ENCODE assay signal across 8 cellular contexts in the genomic region with DNA sequence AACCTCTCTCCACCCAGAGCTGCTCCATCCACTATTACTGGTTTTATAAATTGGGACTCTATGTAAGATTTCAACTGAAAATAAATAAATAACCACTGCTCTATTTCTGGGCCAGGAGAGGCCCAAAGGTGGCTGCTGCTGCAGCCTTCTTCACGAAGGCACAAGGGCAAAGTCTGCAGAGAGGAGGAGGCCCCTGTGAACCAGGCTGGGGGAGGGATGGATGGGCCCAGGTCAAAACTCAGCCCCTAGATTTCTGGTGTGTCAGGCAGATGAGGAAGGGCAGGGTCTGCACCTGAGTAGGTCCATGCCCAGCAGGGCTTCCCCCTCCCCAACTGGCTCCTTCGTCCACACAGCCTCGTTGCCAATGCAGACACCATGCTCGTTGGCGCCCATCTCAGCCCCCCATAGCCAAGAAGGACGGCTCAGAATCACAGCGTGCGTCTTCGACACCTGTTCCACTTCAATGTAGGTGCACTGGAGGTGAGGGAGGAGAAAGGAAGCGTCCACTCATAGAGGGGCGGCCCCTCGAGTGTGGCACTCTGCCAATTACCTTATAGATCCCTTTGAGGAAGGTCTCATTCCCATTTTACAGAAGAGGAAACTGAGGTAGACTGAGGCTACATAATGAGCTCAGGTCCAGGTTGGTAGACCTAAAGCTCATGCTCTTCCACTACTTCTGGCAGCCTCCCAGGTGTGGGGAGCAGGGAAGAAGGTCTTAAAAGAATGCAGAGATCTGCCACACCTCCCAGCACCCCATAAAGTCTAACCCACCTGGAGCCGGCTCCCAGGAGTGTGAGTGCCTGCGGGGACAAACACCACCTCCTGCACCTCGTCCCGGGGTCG. TPM values are rescaled to one million over a fixed set of nuclear protein-coding genes. Genes with fewer than 3 reads are reported as not detected.
DNase-seq lines count a peak whose midpoint lies in the region; ATAC-seq and TF ChIP-seq lines count a peak whose summit lies in the region.

No MANE protein-coding gene starts in this region.

- no peaks in the 10 kb centered on the region for H3K9me3 ChIP-seq in iPS-15b (ENCODE audit: control insufficient read depth, insufficient read depth, low read length)

- ATAC-seq in activated B cell treated with CpG ODN at 0.5 μM for 24 hours (ENCODE audit: low read depth) = no peak
- no peak for ATAC-seq in stimulated activated naive B cell treated with anti-CD40 and anti-IgM and Interleukin-4, amounts not matched to agents 10 μg/mL and 1 μg/mL and 100 μg/mL, for 72 hours (replicated peaks)

- CTCF ChIA-PET in activated B cell treated with CpG ODN at 0.5 μM for 24 hours (lab: Charles Lee) = interaction anchor here (0.9 to 7.6 kb wide), 10 partner anchors 10 to 131 kb away, joined by 3 to 207 read pairs (median 4); partner anchors contain the start of genes CDK5RAP3, OSBPL7, SP2 and SP6

- H3K4me3 ChIP-seq in iPS-15b (ENCODE audit: low read depth, low read length) = peak overlapping the region; percentile 87

- peak overlapping the region; percentile 98 for H3K4me3 Mint-ChIP-seq in activated B cell treated with CpG ODN at 0.5 μM for 24 hours
- H3K4me3 Mint-ChIP-seq in stimulated activated naive B cell treated with anti-CD40 and anti-IgM and Interleukin-4, amounts not matched to agents 10 μg/mL and 1 μg/mL and 100 μg/mL, for 72 hours = peak overlapping the region; percentile 91 to 95

- H3K36me3 Mint-ChIP-seq in activated B cell treated with CpG ODN at 0.5 μM for 24 hours (ENCODE audit: low read depth) = peaks cover 4% of the 10 kb centered on the region
- peaks cover 7 to 18% of the 10 kb centered on the region in 2 donors for H3K36me3 Mint-ChIP-seq in stimulated activated naive B cell treated with anti-CD40 and anti-IgM and Interleukin-4, amounts not matched to agents 10 μg/mL and 1 μg/mL and 100 μg/mL, for 72 hours

- H3K4me1 ChIP-seq in iPS-15b (ENCODE audit: control insufficient read depth, insufficient read depth, low read length) = peaks cover 7% of the 10 kb centered on the region

- H3K9me3 Mint-ChIP-seq in activated B cell treated with CpG ODN at 0.5 μM for 24 hours = no peaks in the 10 kb centered on the region
- no peaks in the 10 kb centered on the region for H3K9me3 Mint-ChIP-seq in stimulated activated naive B cell treated with anti-CD40 and anti-IgM and Interleukin-4, amounts not matched to agents 10 μg/mL and 1 μg/mL and 100 μg/mL, for 72 hours

- no peak for TF ChIP-seq CTCF in activated B cell treated with CpG ODN at 0.5 μM for 24 hours (IDR thresholded peaks at IDR 0.05)

- DNase-seq in NCI-H1417 (lab: John Stamatoyannopoulos, UW) (peak in 2 of 3 experiments; percentile 25 to 42), NCI-H1417 treated with DMSO at 0.1 percent for 48 hours (lab: John Stamatoyannopoulos, UW) (no peak), activated B cell treated with CpG ODN at 0.5 μM for 24 hours (no peak), NCI-H128 (lab: John Stamatoyannopoulos, UW; ENCODE audit: unreplicated experiment) (no peak), NCI-H82 (lab: John Stamatoyannopoulos, UW) (no peak), SKM-1 (lab: John Stamatoyannopoulos, UW; ENCODE audit: unreplicated experiment) (no peak)
- DNase-seq in stimulated activated naive B cell treated with anti-CD40 and anti-IgM and Interleukin-4, amounts not matched to agents 10 μg/mL and 1 μg/mL and 100 μg/mL, for 72 hours = no peak

- peak overlapping the region; percentile 65 for H3K9ac ChIP-seq in iPS-15b (ENCODE audit: low read depth, low read length)

- H3K36me3 ChIP-seq in iPS-15b (ENCODE audit: control insufficient read depth, insufficient read depth, low read length) = peaks cover 5% of the 10 kb centered on the region

- H3K27ac Mint-ChIP-seq in activated B cell treated with CpG ODN at 0.5 μM for 24 hours = no peak overlapping the region
- H3K27ac Mint-ChIP-seq in stimulated activated naive B cell treated with anti-CD40 and anti-IgM and Interleukin-4, amounts not matched to agents 10 μg/mL and 1 μg/mL and 100 μg/mL, for 72 hours = peak overlapping the region; percentile 81

- peaks cover 11% of the 10 kb centered on the region for H3K27me3 ChIP-seq in iPS-15b (ENCODE audit: control insufficient read depth, insufficient read depth, low read length)

- intact Hi-C loops in activated B cell treated with CpG ODN at 0.5 μM for 24 hours (cut with micrococcal nuclease) = loop anchor here (2.0 to 10.0 kb wide), 2 partner anchors 101 to 775 kb away; partner anchors contain the start of genes HOXB7, HOXB8 and PNPO

- peaks cover 12% of the 10 kb centered on the region for H3K27me3 Mint-ChIP-seq in activated B cell treated with CpG ODN at 0.5 μM for 24 hours
- H3K27me3 Mint-ChIP-seq in stimulated activated naive B cell treated with anti-CD40 and anti-IgM and Interleukin-4, amounts not matched to agents 10 μg/mL and 1 μg/mL and 100 μg/mL, for 72 hours = peaks cover 12 to 14% of the 10 kb centered on the region in 2 donors

- H3K4me1 Mint-ChIP-seq in activated B cell treated with CpG ODN at 0.5 μM for 24 hours = peaks cover 23% of the 10 kb centered on the region
- H3K4me1 Mint-ChIP-seq in stimulated activated naive B cell treated with anti-CD40 and anti-IgM and Interleukin-4, amounts not matched to agents 10 μg/mL and 1 μg/mL and 100 μg/mL, for 72 hours = peaks cover 12 to 35% of the 10 kb centered on the region in 2 donors

- POLR2A ChIA-PET in activated B cell treated with CpG ODN at 0.5 μM for 24 hours (lab: Charles Lee) = interaction anchor here (1.0 to 3.1 kb wide), 5 partner anchors 8 to 56 kb away, joined by 3 to 50 read pairs (median 22); partner anchors contain the start of genes LRRC46, MRPL10, OSBPL7 and SP2

RNA-seq across cellular contexts. Expression of gene SCRN2, which starts 1.0 kb away (rescaled TPM):
- 32.1 and 36.3 TPM in 2 replicates for total RNA-seq in activated B cell treated with CpG ODN at 0.5 μM for 24 hours

RNA-seq across cellular contexts. Expression of gene LRRC46, which starts 8.7 kb away (rescaled TPM):
- 1.5 and 1.9 TPM in 2 replicates for total RNA-seq in activated B cell treated with CpG ODN at 0.5 μM for 24 hours

RNA-seq across cellular contexts. Expression of gene MRPL10, which starts 8.8 kb away (rescaled TPM):
- 36.4 and 37.4 TPM in 2 replicates for total RNA-seq in activated B cell treated with CpG ODN at 0.5 μM for 24 hours

RNA-seq across cellular contexts. Expression of gene SP6, which starts 10.8 kb away (rescaled TPM):
- total RNA-seq in activated B cell treated with CpG ODN at 0.5 μM for 24 hours = 0.09 TPM in 1 of 2 replicates, not detected in the other

RNA-seq across cellular contexts. Expression of gene OSBPL7, which starts 18.5 kb away (rescaled TPM):
- 28.8 and 34.4 TPM in 2 replicates for total RNA-seq in activated B cell treated with CpG ODN at 0.5 μM for 24 hours

Comparison
In these comparisons a context has a peak if more than half of its experiments do, and no peak if none do; other contexts are left out.
1. DNase-seq: peak in NCI-H1417 (2 of 3); none in NCI-H1417 treated with DMSO at 0.1 percent for 48 hours (single experiment), activated B cell treated with CpG ODN at 0.5 μM for 24 hours (single experiment), stimulated activated naive B cell treated with anti-CD40 and anti-IgM and Interleukin-4, amounts not matched to agents 10 μg/mL and 1 μg/mL and 100 μg/mL, for 72 hours (single experiment), NCI-H128 (single experiment), NCI-H82 (single experiment) and SKM-1 (single experiment).